Comparison of ENCODE assay signal across 1 cellular context in the genomic region with DNA sequence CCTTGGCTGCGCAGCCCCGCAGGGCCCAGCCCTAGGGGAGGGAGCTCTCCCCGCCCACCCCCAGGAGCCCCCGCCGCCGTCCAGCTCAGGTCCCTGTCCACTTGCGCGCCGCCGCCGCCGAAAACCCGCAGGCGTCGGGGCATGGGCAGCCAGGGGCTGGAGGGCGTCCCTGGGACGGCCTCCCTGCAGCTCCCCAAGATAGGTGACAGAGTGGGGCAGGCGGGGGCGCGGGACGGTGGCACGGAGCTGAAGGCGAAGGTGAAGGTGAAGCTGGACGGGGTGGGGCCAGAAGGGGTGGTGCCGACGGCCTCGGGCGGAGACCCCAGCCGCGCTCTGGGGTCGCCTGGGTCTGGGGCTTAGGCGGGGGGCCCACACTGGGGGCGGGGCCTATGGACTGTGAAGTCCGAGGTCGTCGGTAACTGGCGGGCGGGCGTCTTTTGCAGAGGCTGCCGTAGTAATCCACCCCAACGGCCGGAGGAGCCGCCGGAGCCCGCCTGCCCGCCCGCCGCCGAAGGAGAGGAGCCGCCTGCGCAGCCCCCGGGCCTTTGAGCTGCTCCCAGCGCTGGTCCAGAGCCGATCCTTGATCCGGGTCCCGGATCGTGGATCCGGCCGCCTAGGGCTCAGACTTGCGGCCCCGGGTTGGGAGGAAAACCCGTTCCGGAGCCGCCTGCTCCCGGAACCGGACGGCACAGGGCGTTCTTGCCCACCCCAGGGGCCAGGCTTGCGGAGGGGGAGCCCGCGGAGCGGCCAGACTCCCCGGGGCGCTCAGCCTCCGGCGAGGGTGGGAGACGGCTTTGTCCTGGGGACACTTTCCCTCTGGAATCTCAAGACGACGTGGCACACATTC.
TF ChIP-seq lines count a peak whose summit lies in the region.

No MANE protein-coding gene starts in this region.

TF ChIP-seq in HEK293, 187 proteins besides CTCF, POLR2A, EP300 and RAD21 (continued from another document):
- TF ChIP-seq, protein P1, sequence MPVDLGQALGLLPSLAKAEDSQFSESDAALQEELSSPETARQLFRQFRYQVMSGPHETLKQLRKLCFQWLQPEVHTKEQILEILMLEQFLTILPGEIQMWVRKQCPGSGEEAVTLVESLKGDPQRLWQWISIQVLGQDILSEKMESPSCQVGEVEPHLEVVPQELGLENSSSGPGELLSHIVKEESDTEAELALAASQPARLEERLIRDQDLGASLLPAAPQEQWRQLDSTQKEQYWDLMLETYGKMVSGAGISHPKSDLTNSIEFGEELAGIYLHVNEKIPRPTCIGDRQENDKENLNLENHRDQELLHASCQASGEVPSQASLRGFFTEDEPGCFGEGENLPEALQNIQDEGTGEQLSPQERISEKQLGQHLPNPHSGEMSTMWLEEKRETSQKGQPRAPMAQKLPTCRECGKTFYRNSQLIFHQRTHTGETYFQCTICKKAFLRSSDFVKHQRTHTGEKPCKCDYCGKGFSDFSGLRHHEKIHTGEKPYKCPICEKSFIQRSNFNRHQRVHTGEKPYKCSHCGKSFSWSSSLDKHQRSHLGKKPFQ (tag by site-specific recombination; IDR thresholded peaks at IDR 0.05) = no peak
- TF ChIP-seq ZFP41 (tag by site-specific recombination; IDR thresholded peaks at IDR 0.05; ENCODE audit: borderline replicate concordance) = no peak
- TF ChIP-seq ZNF548 (tag by site-specific recombination; IDR thresholded peaks at IDR 0.05) = no peak
- no peak for TF ChIP-seq HOXA7 (CRISPR knock-in tag; IDR thresholded peaks at IDR 0.05; ENCODE audit: borderline replicate concordance)
- TF ChIP-seq ZNF2 (tag by site-specific recombination; IDR thresholded peaks at IDR 0.05) = no peak
- TF ChIP-seq ZBTB7A (tag by site-specific recombination; IDR thresholded peaks at IDR 0.05; ENCODE audit: low read depth) = no peak
- no peak; the same call in none of the 2 replicates for TF ChIP-seq KLF8 (tag by site-specific recombination; IDR thresholded peaks at IDR 0.05)
- no peak for TF ChIP-seq ZNF624 (tag by site-specific recombination; IDR thresholded peaks at IDR 0.05)
TF ChIP-seq in HEK293: peak in this region for 20.
